ENCODE assay signal across 17 cellular contexts in genomic region chr1:9755441-9755995, GRCh38.
DNase-seq lines count a peak whose midpoint lies in the region; ATAC-seq and TF ChIP-seq lines count a peak whose summit lies in the region.
"Had no signal": no experiment of that assay in that cellular context is flagged by ENCODE, and none has a peak within 500 bp of the region (broad histone marks: within the 10 kb centered on the region; RNA-seq: fewer than 3 reads in every experiment).

No MANE protein-coding gene starts in this region.

- intact Hi-C loops in CD4-positive, alpha-beta memory T cell (cut with micrococcal nuclease) = no loop called here
- intact Hi-C loops in ascending aorta (cut with DNase I) = no loop called here

- no peak for ATAC-seq in naive thymus-derived CD8-positive, alpha-beta T cell
- ATAC-seq in GM21825 (IDR thresholded peaks at IDR 0.05; ENCODE audit: unreplicated experiment) = no peak
- ATAC-seq: activated naive CD4-positive, alpha-beta T cell treated with anti-CD3 and anti-CD28 coated beads, Interleukin-2, amount 50 U/mL, for 72 hours; PC-3 had no signal

- H3K4me3 Mint-ChIP-seq in CD4-positive, alpha-beta memory T cell = no peak overlapping the region
- H3K4me3 Mint-ChIP-seq in naive thymus-derived CD8-positive, alpha-beta T cell = no peak overlapping the region

- H3K27me3 ChIP-seq in CD4-positive, alpha-beta memory T cell (ENCODE audit: insufficient read depth, low read length) = no peaks in the 10 kb centered on the region
- H3K27me3 ChIP-seq in ascending aorta = no peaks in the 10 kb centered on the region
- H3K27me3 ChIP-seq: colonic mucosa had no signal

- H3K27ac Mint-ChIP-seq in CD4-positive, alpha-beta memory T cell = peak overlapping the region in 4 of 7 donors; percentile 4 to 86 (median 44)
- peak overlapping the region in 6 of 10 donors; percentile 10 to 76 (median 35) for H3K27ac Mint-ChIP-seq in naive thymus-derived CD8-positive, alpha-beta T cell

- DNase-seq in CD4-positive, alpha-beta memory T cell = no peak
- DNase-seq in M059J (ENCODE audit: low read depth) = peak; percentile 82
- peak; percentile 62 to 74 for DNase-seq in dermis microvascular lymphatic vessel endothelial cell (ENCODE audit: low read depth in 2 of 2)
- no peak for DNase-seq in naive thymus-derived CD8-positive, alpha-beta T cell
- DNase-seq in GF-D8 (lab: John Stamatoyannopoulos, UW) = no peak
- DNase-seq in ascending aorta (ENCODE audit: low spot score in 2 of 2) = no peak
- DNase-seq in GM20000 (ENCODE audit: low spot score) = no peak
- DNase-seq: colonic mucosa, KBM-7, NCI-H1436 treated with DMSO at 0.1 percent for 48 hours, NCI-H510A, occipital lobe, PC-3, small intestine, SW 1271 had no signal

- peaks cover 0 to 2% (median 0%) of the 10 kb centered on the region in 8 donors for H3K9me3 Mint-ChIP-seq in CD4-positive, alpha-beta memory T cell
- no peaks in the 10 kb centered on the region for H3K9me3 Mint-ChIP-seq in naive thymus-derived CD8-positive, alpha-beta T cell
- H3K9me3 Mint-ChIP-seq: activated naive CD4-positive, alpha-beta T cell treated with anti-CD3 and anti-CD28 coated beads, Interleukin-2, amount 50 U/mL, for 72 hours had no signal

- no peak overlapping the region for H3K27ac ChIP-seq in CD4-positive, alpha-beta memory T cell (ENCODE audit: low read depth, low read length)
- no peak overlapping the region for H3K27ac ChIP-seq in ascending aorta
- H3K27ac ChIP-seq: colonic mucosa had no signal

- no peaks in the 10 kb centered on the region for H3K9me3 ChIP-seq in CD4-positive, alpha-beta memory T cell (ENCODE audit: control insufficient read depth in 1 of 2, low read length in 2 of 2)
- no peaks in the 10 kb centered on the region for H3K9me3 ChIP-seq in ascending aorta
- H3K9me3 ChIP-seq: colonic mucosa had no signal

- TF ChIP-seq CTCF in ascending aorta (IDR thresholded peaks at IDR 0.05) (no peak), GM20000 (IDR thresholded peaks at IDR 0.05; ENCODE audit: extremely low read depth, missing control alignments) (no peak)

- H3K27me3 Mint-ChIP-seq in CD4-positive, alpha-beta memory T cell = no peaks in the 10 kb centered on the region
- no peaks in the 10 kb centered on the region for H3K27me3 Mint-ChIP-seq in naive thymus-derived CD8-positive, alpha-beta T cell

- CTCF ChIA-PET in CD4-positive, alpha-beta memory T cell (lab: Charles Lee; ENCODE audit: partially characterized antibody) = interaction anchor here (1.0 kb wide), 1 partner anchor 9 kb away, joined by 3 read pairs; no protein-coding TSS in a partner anchor

- H3K4me1 Mint-ChIP-seq in CD4-positive, alpha-beta memory T cell = peaks cover 7 to 30% (median 17%) of the 10 kb centered on the region in 4 donors
- peaks cover 6 to 20% (median 9%) of the 10 kb centered on the region in 4 donors for H3K4me1 Mint-ChIP-seq in naive thymus-derived CD8-positive, alpha-beta T cell

- POLR2A ChIA-PET in CD4-positive, alpha-beta memory T cell (lab: Charles Lee; ENCODE audit: partially characterized antibody) = no interaction called here
- POLR2A ChIA-PET in naive thymus-derived CD8-positive, alpha-beta T cell (lab: Charles Lee) = interaction anchor here (1.2 kb wide), 1 partner anchor 12 kb away, joined by 3 read pairs; no protein-coding TSS in a partner anchor

- peaks cover 5% of the 10 kb centered on the region for H3K4me1 ChIP-seq in CD4-positive, alpha-beta memory T cell (ENCODE audit: insufficient read depth, low read length)
- no peaks in the 10 kb centered on the region for H3K4me1 ChIP-seq in ascending aorta
- H3K4me1 ChIP-seq: colonic mucosa had no signal

- H3K36me3 Mint-ChIP-seq in CD4-positive, alpha-beta memory T cell = peaks cover 27 to 44% of the 10 kb centered on the region in 2 donors
- H3K36me3 Mint-ChIP-seq in naive thymus-derived CD8-positive, alpha-beta T cell = peaks cover 0 to 53% (median 4%) of the 10 kb centered on the region in 3 donors

- H3K4me3 ChIP-seq in CD4-positive, alpha-beta memory T cell (ENCODE audit: low read length in 2 of 2) = no peak overlapping the region
- no peak overlapping the region for H3K4me3 ChIP-seq in ascending aorta
- H3K4me3 ChIP-seq: colonic mucosa had no signal

- peaks cover 20% of the 10 kb centered on the region for H3K36me3 ChIP-seq in CD4-positive, alpha-beta memory T cell (ENCODE audit: insufficient read depth, low read length)
- peaks cover 10 to 13% of the 10 kb centered on the region in 2 donors for H3K36me3 ChIP-seq in ascending aorta

Comparison
In these comparisons a context has a peak if more than half of its experiments do, and no peak if none do; other contexts are left out.
1. DNase-seq: peak in M059J (single experiment) and dermis microvascular lymphatic vessel endothelial cell (2 of 2); none in CD4-positive, alpha-beta memory T cell (0 of 5), naive thymus-derived CD8-positive, alpha-beta T cell (0 of 10), GF-D8 (single experiment), ascending aorta (0 of 2) and GM20000 (single experiment).